In genomic region chr14:68391292-68392014, GRCh38 we compare ENCODE assay signal across 13 cellular contexts.
DNase-seq lines count a peak whose midpoint lies in the region; ATAC-seq and TF ChIP-seq lines count a peak whose summit lies in the region.
"Had no signal": no experiment of that assay in that cellular context is flagged by ENCODE, and none has a peak within 500 bp of the region (broad histone marks: within the 10 kb centered on the region; RNA-seq: fewer than 3 reads in every experiment).

No MANE protein-coding gene starts in this region.

- CTCF ChIA-PET in activated B cell treated with CpG ODN at 0.5 μM for 24 hours (lab: Charles Lee), result interaction anchor here (0.6 kb wide), 1 partner anchor 22 kb away, joined by 3 read pairs; no protein-coding TSS in a partner anchor

- H3K9ac ChIP-seq in fibroblast of lung (ENCODE audit: insufficient read depth, low read length), result no peak overlapping the region

- no peaks in the 10 kb centered on the region for H3K9me3 Mint-ChIP-seq in activated B cell treated with CpG ODN at 0.5 μM for 24 hours
- no peaks in the 10 kb centered on the region for H3K9me3 Mint-ChIP-seq in nephron

- H3K9me3 ChIP-seq in fibroblast of lung (ENCODE audit: control insufficient read depth, insufficient read depth, low read depth, low read length) (no peaks in the 10 kb centered on the region), thoracic aorta (no peaks in the 10 kb centered on the region)
- H3K9me3 ChIP-seq: SJSA1 had no signal

- peaks cover 54% of the 10 kb centered on the region for H3K4me1 Mint-ChIP-seq in activated B cell treated with CpG ODN at 0.5 μM for 24 hours
- peaks cover 88% of the 10 kb centered on the region for H3K4me1 Mint-ChIP-seq in nephron

- H3K27ac ChIP-seq in fibroblast of lung (ENCODE audit: insufficient read depth, low read length) (peak overlapping the region; percentile 17), thoracic aorta (peak overlapping the region; percentile 70 to 76)
- H3K27ac ChIP-seq: SJSA1 had no signal

- no peak for TF ChIP-seq CTCF in activated B cell treated with CpG ODN at 0.5 μM for 24 hours (IDR thresholded peaks at IDR 0.05)
- TF ChIP-seq CTCF in fibroblast of lung (conservative IDR thresholded peaks at IDR 0.05 in 1 of 2, IDR thresholded peaks at IDR 0.05 in 1 of 2; ENCODE audit: low read depth in 1 of 2, low read length in 2 of 2), result no peak
- no peak for TF ChIP-seq CTCF in nephron (IDR thresholded peaks at IDR 0.05; ENCODE audit: unreplicated experiment in 3 of 3)
- no peak for TF ChIP-seq CTCF in thoracic aorta (IDR thresholded peaks at IDR 0.05)

- H3K27me3 Mint-ChIP-seq in activated B cell treated with CpG ODN at 0.5 μM for 24 hours (no peaks in the 10 kb centered on the region), nephron (ENCODE audit: low read depth) (no peaks in the 10 kb centered on the region)

- H3K27ac Mint-ChIP-seq in activated B cell treated with CpG ODN at 0.5 μM for 24 hours, result peak overlapping the region; percentile 30
- peak overlapping the region; percentile 97 to 98 (median 97) for H3K27ac Mint-ChIP-seq in nephron

- intact Hi-C loops in activated B cell treated with CpG ODN at 0.5 μM for 24 hours (cut with micrococcal nuclease), result loop anchor here (2.0 kb wide), 1 partner anchor 15 kb away; no protein-coding TSS in a partner anchor

- no peak overlapping the region for H3K4me3 Mint-ChIP-seq in activated B cell treated with CpG ODN at 0.5 μM for 24 hours
- peak overlapping the region in 1 of 3 experiments; percentile 18 for H3K4me3 Mint-ChIP-seq in nephron

- H3K4me1 ChIP-seq in fibroblast of lung (ENCODE audit: control insufficient read depth, extremely low read depth, insufficient read depth, low read length), result peaks cover 27% of the 10 kb centered on the region
- H3K4me1 ChIP-seq in thoracic aorta (ENCODE audit: control insufficient read depth in 1 of 2, low read depth in 2 of 2), result peaks cover 57 to 79% of the 10 kb centered on the region in 2 donors
- H3K4me1 ChIP-seq: SJSA1 had no signal

- no peaks in the 10 kb centered on the region for H4K20me1 ChIP-seq in fibroblast of lung (ENCODE audit: control insufficient read depth, extremely low read depth, insufficient read depth, low read length)

- peaks cover 3% of the 10 kb centered on the region for H3K36me3 Mint-ChIP-seq in activated B cell treated with CpG ODN at 0.5 μM for 24 hours (ENCODE audit: low read depth)
- H3K36me3 Mint-ChIP-seq in nephron (ENCODE audit: low read depth), result no peaks in the 10 kb centered on the region

- H3K4me2 ChIP-seq in fibroblast of lung (ENCODE audit: extremely low read depth, insufficient read depth, low read length), result no peak overlapping the region

- H3K4me3 ChIP-seq in fibroblast of lung (replicated peaks in 1 of 4; ENCODE audit: control extremely low read depth in 1 of 4, insufficient read depth in 1 of 4, low read depth in 3 of 4, low read length in 4 of 4) (no peak overlapping the region), thoracic aorta (no peak overlapping the region)
- H3K4me3 ChIP-seq: SJSA1 had no signal

- no peaks in the 10 kb centered on the region for H3K36me3 ChIP-seq in fibroblast of lung (ENCODE audit: control insufficient read depth, insufficient read depth, low read length)
- no peaks in the 10 kb centered on the region for H3K36me3 ChIP-seq in thoracic aorta
- H3K36me3 ChIP-seq: SJSA1 had no signal

- no peaks in the 10 kb centered on the region for H3K79me2 ChIP-seq in fibroblast of lung (ENCODE audit: control insufficient read depth, insufficient read depth, low read length)

- ATAC-seq in activated B cell treated with CpG ODN at 0.5 μM for 24 hours (ENCODE audit: low read depth) (no peak), thoracic aorta (ENCODE audit: insufficient number of reproducible peaks, low FRiP score, low read depth) (peak; percentile 62), GM21367 (IDR thresholded peaks at IDR 0.05; ENCODE audit: unreplicated experiment) (no peak)
- ATAC-seq: activated CD4-positive, CD25-positive, alpha-beta regulatory T cell treated with anti-CD3 and anti-CD28 coated beads, Interleukin-2, amount 50 U/mL, for 24 hours had no signal

- H2AFZ ChIP-seq in fibroblast of lung (ENCODE audit: low read length), result no peak overlapping the region

- POLR2A ChIA-PET in activated B cell treated with CpG ODN at 0.5 μM for 24 hours (lab: Charles Lee), result interaction anchor here (0.8 to 2.9 kb wide), 4 partner anchors 10 to 77 kb away, joined by 5 to 11 read pairs (median 11); no protein-coding TSS in a partner anchor

- H3K27me3 ChIP-seq in fibroblast of lung (ENCODE audit: control insufficient read depth, insufficient read depth, low read length) (no peaks in the 10 kb centered on the region), thoracic aorta (replicated peaks; ENCODE audit: insufficient read depth) (no peaks in the 10 kb centered on the region)
- H3K27me3 ChIP-seq: SJSA1 had no signal

- DNase-seq in activated B cell treated with CpG ODN at 0.5 μM for 24 hours, result no peak
- DNase-seq in fibroblast of lung (ENCODE audit: low read depth in 2 of 2), result peak; percentile 65 to 93
- DNase-seq in thoracic aorta (ENCODE audit: low spot score), result no peak
- no peak for DNase-seq in activated naive CD4-positive, alpha-beta T cell (lab: John Stamatoyannopoulos, UW)
- no peak for DNase-seq in NK-92 (lab: John Stamatoyannopoulos, UW; ENCODE audit: unreplicated experiment)
- DNase-seq in stimulated activated CD4-positive, alpha-beta T cell treated with anti-CD3 and anti-CD28 coated beads, Interleukin-12 subunit alpha, Interleukin-12 subunit beta, amount 100 ng/mL, for 4 hours, result no peak
- DNase-seq: kidney glomerular epithelial cell, NCI-H1092, NCI-H524 had no signal

Comparison
In these comparisons a context has a peak if more than half of its experiments do, and no peak if none do; other contexts are left out.
1. DNase-seq: peak in fibroblast of lung (2 of 2); none in activated B cell treated with CpG ODN at 0.5 μM for 24 hours (single experiment), thoracic aorta (single experiment), activated naive CD4-positive, alpha-beta T cell (0 of 4), NK-92 (single experiment) and stimulated activated CD4-positive, alpha-beta T cell treated with anti-CD3 and anti-CD28 coated beads, Interleukin-12 subunit alpha, Interleukin-12 subunit beta, amount 100 ng/mL, for 4 hours (single experiment).